8 cellular contexts compared by ENCODE assay signal in the genomic region with DNA sequence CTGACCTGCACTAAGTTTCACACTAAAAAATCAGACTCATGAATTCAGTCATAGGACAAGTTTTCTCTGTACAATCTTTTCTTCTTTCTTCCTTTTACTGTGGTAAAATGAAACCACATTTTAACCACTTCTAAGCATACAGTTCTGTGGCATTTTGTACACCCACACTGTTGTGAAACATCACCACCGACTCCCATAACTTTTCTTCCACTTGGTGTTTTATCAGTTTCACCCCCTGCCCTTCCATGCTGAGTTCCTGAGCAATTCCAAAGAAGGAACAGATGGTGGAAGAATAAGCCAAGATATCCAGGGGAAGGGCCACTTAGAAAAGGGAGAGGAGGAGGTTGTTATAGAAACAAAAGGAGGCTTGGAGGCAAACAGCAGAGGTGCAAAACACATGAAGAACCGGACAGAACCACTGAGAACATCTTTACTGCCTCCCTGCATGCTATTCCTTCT. TPM values are rescaled to one million over a fixed set of nuclear protein-coding genes. Genes with fewer than 3 reads are reported as not detected.
A peak's percentile ranks its signal among the peaks of the same experiment; 100 is the strongest.
DNase-seq lines count a peak whose midpoint lies in the region; ATAC-seq and TF ChIP-seq lines count a peak whose summit lies in the region.

No MANE protein-coding gene starts in this region.

- CTCF ChIA-PET in CD8-positive, alpha-beta memory T cell (lab: Charles Lee): interaction anchor here (0.9 to 2.0 kb wide), 3 partner anchors 13 to 22 kb away, joined by 3 to 9 read pairs (median 3); no protein-coding TSS in a partner anchor

- no peaks in the 10 kb centered on the region for H3K9me3 ChIP-seq in CD8-positive, alpha-beta memory T cell (ENCODE audit: low read length)
- no peaks in the 10 kb centered on the region for H3K9me3 ChIP-seq in adipocyte (ENCODE audit: control insufficient read depth, low read length)
- no peaks in the 10 kb centered on the region for H3K9me3 ChIP-seq in subcutaneous abdominal adipose tissue (ENCODE audit: control insufficient read depth in 5 of 5, low read length in 5 of 5)
- H3K9me3 ChIP-seq in gastrocnemius medialis: no peaks in the 10 kb centered on the region
- H3K9me3 ChIP-seq in vagina: no peaks in the 10 kb centered on the region

- peaks cover 16% of the 10 kb centered on the region for H3K4me1 ChIP-seq in CD8-positive, alpha-beta memory T cell (ENCODE audit: insufficient read depth, low read length)
- H3K4me1 ChIP-seq in adipocyte (ENCODE audit: control insufficient read depth, insufficient read depth, low read length) (peaks cover 31% of the 10 kb centered on the region), subcutaneous abdominal adipose tissue (ENCODE audit: control insufficient read depth in 5 of 5, insufficient read depth in 5 of 5, low read length in 5 of 5) (peaks cover 2 to 18% (median 10%) of the 10 kb centered on the region in 5 donors), gastrocnemius medialis (no peaks in the 10 kb centered on the region), vagina (no peaks in the 10 kb centered on the region)

- H3K4me3 ChIP-seq in CD8-positive, alpha-beta memory T cell (ENCODE audit: low read length): no peak overlapping the region
- peak overlapping the region; percentile 53 for H3K4me3 ChIP-seq in adipocyte (ENCODE audit: low read length)
- no peak overlapping the region for H3K4me3 ChIP-seq in subcutaneous abdominal adipose tissue (ENCODE audit: low read depth in 1 of 5, low read length in 5 of 5)
- no peak overlapping the region for H3K4me3 ChIP-seq in gastrocnemius medialis
- H3K4me3 ChIP-seq in vagina: no peak overlapping the region

- no peak for TF ChIP-seq POLR2A in gastrocnemius medialis (IDR thresholded peaks at IDR 0.05)
- no peak for TF ChIP-seq POLR2A in vagina (IDR thresholded peaks at IDR 0.05)

- no peaks in the 10 kb centered on the region for H3K9me3 Mint-ChIP-seq in CD8-positive, alpha-beta memory T cell

- peaks cover 17 to 25% (median 20%) of the 10 kb centered on the region in 3 donors for H3K4me1 Mint-ChIP-seq in CD8-positive, alpha-beta memory T cell

- ATAC-seq in GM19328 (IDR thresholded peaks at IDR 0.05; ENCODE audit: unreplicated experiment) (peak; percentile 89), HG03175 (IDR thresholded peaks at IDR 0.05; ENCODE audit: unreplicated experiment) (peak; percentile 87), gastrocnemius medialis (no peak)

- no peaks in the 10 kb centered on the region for H3K27me3 Mint-ChIP-seq in CD8-positive, alpha-beta memory T cell

- H3K9ac ChIP-seq in adipocyte (ENCODE audit: low read length) (peak overlapping the region; percentile 61), subcutaneous abdominal adipose tissue (ENCODE audit: low read length in 5 of 5) (peak overlapping the region in 2 of 5 donors; percentile 8 to 12)

- H3K36me3 Mint-ChIP-seq in CD8-positive, alpha-beta memory T cell: peaks cover 25 to 55% (median 29%) of the 10 kb centered on the region in 3 donors

- peak in 2 of 5 donors; percentile 58 to 73 for DNase-seq in CD8-positive, alpha-beta memory T cell
- DNase-seq in adipocyte (ENCODE audit: low read depth) (peak; percentile 64), NCI-H1930 (lab: John Stamatoyannopoulos, UW) (no peak), gastrocnemius medialis (no peak), vagina (ENCODE audit: extremely low spot score in 2 of 2) (no peak)

- H3K4me3 Mint-ChIP-seq in CD8-positive, alpha-beta memory T cell: peak overlapping the region in 6 of 7 donors; percentile 49 to 69 (median 53)

- no peaks in the 10 kb centered on the region for H3K27me3 ChIP-seq in CD8-positive, alpha-beta memory T cell (ENCODE audit: insufficient read depth, low read length, poor library complexity, severe bottlenecking)
- no peaks in the 10 kb centered on the region for H3K27me3 ChIP-seq in adipocyte (replicated peaks; ENCODE audit: control insufficient read depth, insufficient read depth, low read length)
- H3K27me3 ChIP-seq in subcutaneous abdominal adipose tissue (ENCODE audit: control insufficient read depth in 5 of 5, insufficient read depth in 4 of 5, low read length in 5 of 5): no peaks in the 10 kb centered on the region
- no peaks in the 10 kb centered on the region for H3K27me3 ChIP-seq in gastrocnemius medialis
- no peaks in the 10 kb centered on the region for H3K27me3 ChIP-seq in vagina

- intact Hi-C loops in gastrocnemius medialis (cut with DNase I; ENCODE audit: low total_unique reads) (no loop called here), vagina (cut with DNase I) (no loop called here)

- in situ Hi-C loops in gastrocnemius medialis (cut with MboI; ENCODE audit: low sequenced_read_pairs in 4 of 4): no loop called here

- TF ChIP-seq CTCF in gastrocnemius medialis (IDR thresholded peaks at IDR 0.05 in 4 of 5, conservative IDR thresholded peaks at IDR 0.05 in 1 of 5) (no peak), vagina (IDR thresholded peaks at IDR 0.05) (no peak)

- POLR2A ChIA-PET in CD8-positive, alpha-beta memory T cell (lab: Charles Lee): no interaction called here

- H3K27ac Mint-ChIP-seq in CD8-positive, alpha-beta memory T cell: peak overlapping the region in 5 of 8 donors; percentile 11 to 66 (median 14)

- H3K36me3 ChIP-seq in CD8-positive, alpha-beta memory T cell (ENCODE audit: insufficient read depth, low read length): peaks cover 20% of the 10 kb centered on the region
- H3K36me3 ChIP-seq in adipocyte (ENCODE audit: control insufficient read depth, insufficient read depth, low read length, severe bottlenecking) (peaks cover 35% of the 10 kb centered on the region), subcutaneous abdominal adipose tissue (ENCODE audit: control insufficient read depth in 5 of 5, insufficient read depth in 5 of 5, low read length in 5 of 5) (peaks cover 11 to 35% (median 22%) of the 10 kb centered on the region in 5 donors), gastrocnemius medialis (peaks cover 0 to 39% of the 10 kb centered on the region in 2 donors), vagina (peaks cover 0 to 36% of the 10 kb centered on the region in 2 donors)

- no peak overlapping the region for H3K27ac ChIP-seq in CD8-positive, alpha-beta memory T cell (ENCODE audit: low read depth, low read length)
- H3K27ac ChIP-seq in subcutaneous abdominal adipose tissue (ENCODE audit: low read depth, low read length) (peak overlapping the region; percentile 7), gastrocnemius medialis (no peak overlapping the region), vagina (no peak overlapping the region)

RNA-seq across cellular contexts. Expression of a gene that starts 22.6 kb away (rescaled TPM):
- total RNA-seq in CD8-positive, alpha-beta memory T cell: 10 to 100 TPM; 11.8 to 12.6 TPM
- polyA plus RNA-seq in CD8-positive, alpha-beta memory T cell: 16.3 TPM
- 100 to 1,000 TPM; 360 to 914 (median 389) TPM for total RNA-seq in gastrocnemius medialis
- total RNA-seq in vagina: 14.0 TPM

RNA-seq across cellular contexts. Expression of a gene that starts 38.2 kb away (rescaled TPM):
- total RNA-seq in CD8-positive, alpha-beta memory T cell: 10 to 100 TPM; 49.9 to 50.1 TPM
- polyA plus RNA-seq in CD8-positive, alpha-beta memory T cell: 107 TPM
- total RNA-seq in gastrocnemius medialis (10 to 100 TPM in 2 of 4 donors, 1 to 10 TPM in 2; 6.5 to 14.1 (median 10.8) TPM), vagina (28.5 TPM)

RNA-seq across cellular contexts. Expression of a gene that starts 43.8 kb away (rescaled TPM):
- 10 to 100 TPM; 17.7 to 18.2 TPM for total RNA-seq in CD8-positive, alpha-beta memory T cell
- polyA plus RNA-seq in CD8-positive, alpha-beta memory T cell: 7.8 TPM
- total RNA-seq in gastrocnemius medialis (10 to 100 TPM; 11.3 to 17.3 (median 13.4) TPM), vagina (13.0 TPM)

Comparison
In these comparisons a context has a peak if more than half of its experiments do, and no peak if none do; other contexts are left out.
1. ATAC-seq: peak in GM19328 (single experiment) and HG03175 (single experiment); none in gastrocnemius medialis (0 of 2).
2. RNA of a gene that starts 22.6 kb away (total RNA-seq): 360 to 914 TPM in gastrocnemius medialis; 14.0 TPM in vagina (single experiment) and 11.8 to 12.6 TPM in CD8-positive, alpha-beta memory T cell; every median in the first group is over 10 times any median in the second.